Comparison of ENCODE assay signal across 8 cellular contexts in the genomic region with DNA sequence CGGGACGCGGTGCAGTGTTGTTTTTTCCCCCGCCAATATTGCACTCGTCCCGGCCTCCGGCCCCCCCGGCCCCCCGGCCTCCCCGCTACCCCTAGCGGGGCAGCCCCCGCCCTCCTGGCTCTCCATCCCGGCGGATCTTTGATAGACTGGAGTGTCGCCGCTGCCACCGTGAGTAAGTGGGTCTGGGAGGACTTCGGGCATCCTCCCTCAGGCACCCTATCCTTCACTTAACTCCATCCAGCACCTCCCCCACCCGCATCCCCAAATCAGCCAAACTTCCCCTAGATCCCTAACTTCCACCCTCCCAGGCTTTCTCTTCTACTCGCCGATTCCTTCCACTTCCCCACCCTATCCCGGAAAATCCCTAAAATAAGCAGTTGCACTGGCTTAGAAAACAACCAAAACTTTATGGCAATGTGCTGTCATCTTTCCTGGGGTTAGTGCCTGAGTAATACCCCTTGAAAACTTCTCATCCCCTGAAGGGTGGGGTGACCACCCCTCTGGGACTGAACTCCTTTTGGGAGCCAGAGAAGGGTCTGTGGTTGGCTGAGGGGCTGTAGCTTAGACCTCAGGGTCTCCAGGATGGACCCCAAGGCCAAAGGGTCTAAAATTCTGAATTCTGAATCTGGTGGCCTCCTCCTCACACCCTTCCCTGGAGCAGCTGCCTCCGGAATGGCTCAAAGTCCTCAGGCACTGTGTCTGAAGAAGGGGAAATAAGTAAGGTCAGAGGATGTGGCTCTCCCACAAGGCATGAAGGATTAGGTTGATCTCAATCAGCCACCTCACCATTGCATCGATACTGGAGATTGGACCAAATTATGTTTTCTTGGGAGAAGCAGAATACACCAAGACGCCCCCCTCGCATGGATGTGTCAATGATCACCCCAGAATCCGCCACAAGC. TPM values are rescaled to one million over a fixed set of nuclear protein-coding genes. Genes with fewer than 3 reads are reported as not detected.
A peak's percentile ranks its signal among the peaks of the same experiment; 100 is the strongest.
DNase-seq lines count a peak whose midpoint lies in the region; ATAC-seq and TF ChIP-seq lines count a peak whose summit lies in the region.

No MANE protein-coding gene starts in this region.

- TF ChIP-seq CTCF in glutamatergic neuron (IDR thresholded peaks at IDR 0.05; ENCODE audit: partially characterized antibody, unreplicated experiment): no peak

- H3K27ac ChIP-seq in skin epidermis: peak overlapping the region in 19 of 21 experiments; percentile 11 to 95 (median 77)

- H3K4me1 ChIP-seq in HAP-1: peaks cover 22% of the 10 kb centered on the region

- no peak overlapping the region for H3K27ac Mint-ChIP-seq in glutamatergic neuron (ENCODE audit: unreplicated experiment)

- peak overlapping the region; percentile 90 for H3K4me3 Mint-ChIP-seq in glutamatergic neuron (ENCODE audit: unreplicated experiment)

- peaks cover 9% of the 10 kb centered on the region for H3K4me1 Mint-ChIP-seq in glutamatergic neuron (ENCODE audit: low read depth, unreplicated experiment)

- H3K27me3 ChIP-seq in HAP-1 (ENCODE audit: low read depth): no peaks in the 10 kb centered on the region

- peaks cover 21% of the 10 kb centered on the region for H3K9me3 Mint-ChIP-seq in glutamatergic neuron (ENCODE audit: unreplicated experiment)

- H3K4me3 ChIP-seq in HAP-1 (peak overlapping the region; percentile 49), skin epidermis (peak overlapping the region; percentile 35 to 48 (median 45))

- no peak for ATAC-seq in left lobe of liver

- no peaks in the 10 kb centered on the region for H3K36me3 Mint-ChIP-seq in glutamatergic neuron (ENCODE audit: unreplicated experiment)

- in situ Hi-C loops in HAP-1 (cut with MboI; ENCODE audit: low sequenced_read_pairs): no loop called here

- DNase-seq in HAP-1 (ENCODE audit: low spot score in 2 of 2): peak in 1 of 2 experiments; percentile 54
- DNase-seq in UCSD-AML1 (lab: John Stamatoyannopoulos, UW; ENCODE audit: unreplicated experiment): peak; percentile 37
- no peak for DNase-seq in glutamatergic neuron
- DNase-seq in KG1 (lab: John Stamatoyannopoulos, UW): no peak
- DNase-seq in NCI-H2196 (lab: John Stamatoyannopoulos, UW; ENCODE audit: unreplicated experiment): no peak
- no peak for DNase-seq in activated CD8-positive, alpha-beta memory T cell treated with anti-CD3 and anti-CD28 coated beads for 24 hours
- no peak for DNase-seq in left lobe of liver (ENCODE audit: low spot score)

- no peaks in the 10 kb centered on the region for H3K9me3 ChIP-seq in HAP-1

- H3K36me3 ChIP-seq in HAP-1 (replicated peaks): peaks cover 40% of the 10 kb centered on the region

- peaks cover 16% of the 10 kb centered on the region for H3K27me3 Mint-ChIP-seq in glutamatergic neuron (ENCODE audit: unreplicated experiment)

RNA-seq across cellular contexts. Expression of a gene that starts 12.2 kb away (rescaled TPM):
- 377 TPM for total RNA-seq in glutamatergic neuron (ENCODE audit: unreplicated experiment)
- 16.8 TPM for total RNA-seq in left lobe of liver

RNA-seq across cellular contexts. Expression of a gene that starts 13.0 kb away (rescaled TPM):
- total RNA-seq in glutamatergic neuron (ENCODE audit: unreplicated experiment): 26.1 TPM
- total RNA-seq in left lobe of liver: 22.6 TPM

RNA-seq across cellular contexts. Expression of a gene that starts 21.8 kb away (rescaled TPM):
- total RNA-seq in glutamatergic neuron (ENCODE audit: unreplicated experiment) (30.4 TPM), left lobe of liver (0.23 TPM)

RNA-seq across cellular contexts. Expression of a gene that starts 22.3 kb away (rescaled TPM):
- 108 TPM for total RNA-seq in glutamatergic neuron (ENCODE audit: unreplicated experiment)
- total RNA-seq in left lobe of liver: 75.6 TPM

RNA-seq across cellular contexts. Expression of a gene that starts 55.1 kb away (rescaled TPM):
- total RNA-seq in glutamatergic neuron (ENCODE audit: unreplicated experiment) (27.7 TPM), left lobe of liver (76.8 TPM)

Comparison
In these comparisons a context has a peak if more than half of its experiments do, and no peak if none do; other contexts are left out.
1. RNA of a gene that starts 12.2 kb away (total RNA-seq): 377 TPM in glutamatergic neuron (single experiment); 16.8 TPM in left lobe of liver (single experiment); every median in the first group is over 10 times any median in the second.
2. RNA of a gene that starts 21.8 kb away (total RNA-seq): 30.4 TPM in glutamatergic neuron (single experiment); 0.23 TPM in left lobe of liver (single experiment); every median in the first group is over 10 times any median in the second.